In genomic region chr14:60845523-60845922, GRCh38 we compare ENCODE assay signal across 11 cellular contexts.
DNase-seq lines count a peak whose midpoint lies in the region; ATAC-seq and TF ChIP-seq lines count a peak whose summit lies in the region.
"Had no signal": no experiment of that assay in that cellular context is flagged by ENCODE, and none has a peak within 500 bp of the region (broad histone marks: within the 10 kb centered on the region; RNA-seq: fewer than 3 reads in every experiment).

No MANE protein-coding gene starts in this region.

- H3K4me3 ChIP-seq in Peyer's patch, result no peak overlapping the region

- CTCF ChIA-PET in activated B cell treated with CpG ODN at 0.5 μM for 24 hours (lab: Charles Lee), result no interaction called here

- POLR2A ChIA-PET in activated B cell treated with CpG ODN at 0.5 μM for 24 hours (lab: Charles Lee), result interaction anchor here (1.1 kb wide), 1 partner anchor 92 kb away, joined by 3 read pairs; no protein-coding TSS in a partner anchor

- H3K27me3 ChIP-seq in Peyer's patch, result no peaks in the 10 kb centered on the region

- H3K27ac Mint-ChIP-seq in activated B cell treated with CpG ODN at 0.5 μM for 24 hours, result peak overlapping the region; percentile 92

- no peaks in the 10 kb centered on the region for H3K4me1 ChIP-seq in Peyer's patch

- H3K9me3 ChIP-seq in Peyer's patch, result no peaks in the 10 kb centered on the region

- no peaks in the 10 kb centered on the region for H3K27me3 Mint-ChIP-seq in activated B cell treated with CpG ODN at 0.5 μM for 24 hours

- no peak for TF ChIP-seq POLR2A in Peyer's patch (IDR thresholded peaks at IDR 0.05)

- peaks cover 23% of the 10 kb centered on the region for H3K4me1 Mint-ChIP-seq in activated B cell treated with CpG ODN at 0.5 μM for 24 hours

- H3K9me3 Mint-ChIP-seq in activated B cell treated with CpG ODN at 0.5 μM for 24 hours, result peaks cover 3% of the 10 kb centered on the region

- intact Hi-C loops in activated B cell treated with CpG ODN at 0.5 μM for 24 hours (cut with micrococcal nuclease), result loop anchor here (1.0 to 5.0 kb wide), 5 partner anchors 59 to 596 kb away; partner anchors contain the start of genes PPM1A, SIX4, SLC38A6 and TRMT5

- H3K4me3 Mint-ChIP-seq in activated B cell treated with CpG ODN at 0.5 μM for 24 hours, result peak overlapping the region; percentile 64

- TF ChIP-seq CTCF in activated B cell treated with CpG ODN at 0.5 μM for 24 hours (IDR thresholded peaks at IDR 0.05) (no peak), Peyer's patch (IDR thresholded peaks at IDR 0.05) (no peak)

- no peak for DNase-seq in activated B cell treated with CpG ODN at 0.5 μM for 24 hours
- no peak for DNase-seq in NCI-H748 (lab: John Stamatoyannopoulos, UW; ENCODE audit: unreplicated experiment)
- DNase-seq in effector CD8-positive, alpha-beta T cell (lab: John Stamatoyannopoulos, UW), result no peak
- DNase-seq in Peyer's patch, result no peak
- no peak for DNase-seq in superior temporal gyrus (ENCODE audit: extremely low spot score)
- DNase-seq: activated CD4-positive, alpha-beta T cell treated with anti-CD3 and anti-CD28 coated beads, Interleukin-2, amount 50 U/mL, for 1 hour; NCI-H446 treated with DMSO at 0.1 percent for 48 hours; stimulated activated CD4-positive, alpha-beta T cell treated with anti-CD3 and anti-CD28 coated beads, Interleukin-1b, Interleukin-23, amount 100 ng/mL, for 48 hours had no signal

- H3K36me3 Mint-ChIP-seq in activated B cell treated with CpG ODN at 0.5 μM for 24 hours (ENCODE audit: low read depth), result peaks cover 21% of the 10 kb centered on the region

- ATAC-seq in GM18858 (IDR thresholded peaks at IDR 0.05; ENCODE audit: unreplicated experiment) (peak; percentile 96), GM21723 (IDR thresholded peaks at IDR 0.05; ENCODE audit: unreplicated experiment) (peak; percentile 100), HG03439 (IDR thresholded peaks at IDR 0.05; ENCODE audit: unreplicated experiment) (peak; percentile 91), activated B cell treated with CpG ODN at 0.5 μM for 24 hours (ENCODE audit: low read depth) (peak; percentile 83)

- H3K27ac ChIP-seq in Peyer's patch, result no peak overlapping the region

- H3K36me3 ChIP-seq in Peyer's patch, result no peaks in the 10 kb centered on the region
